In the genomic region with DNA sequence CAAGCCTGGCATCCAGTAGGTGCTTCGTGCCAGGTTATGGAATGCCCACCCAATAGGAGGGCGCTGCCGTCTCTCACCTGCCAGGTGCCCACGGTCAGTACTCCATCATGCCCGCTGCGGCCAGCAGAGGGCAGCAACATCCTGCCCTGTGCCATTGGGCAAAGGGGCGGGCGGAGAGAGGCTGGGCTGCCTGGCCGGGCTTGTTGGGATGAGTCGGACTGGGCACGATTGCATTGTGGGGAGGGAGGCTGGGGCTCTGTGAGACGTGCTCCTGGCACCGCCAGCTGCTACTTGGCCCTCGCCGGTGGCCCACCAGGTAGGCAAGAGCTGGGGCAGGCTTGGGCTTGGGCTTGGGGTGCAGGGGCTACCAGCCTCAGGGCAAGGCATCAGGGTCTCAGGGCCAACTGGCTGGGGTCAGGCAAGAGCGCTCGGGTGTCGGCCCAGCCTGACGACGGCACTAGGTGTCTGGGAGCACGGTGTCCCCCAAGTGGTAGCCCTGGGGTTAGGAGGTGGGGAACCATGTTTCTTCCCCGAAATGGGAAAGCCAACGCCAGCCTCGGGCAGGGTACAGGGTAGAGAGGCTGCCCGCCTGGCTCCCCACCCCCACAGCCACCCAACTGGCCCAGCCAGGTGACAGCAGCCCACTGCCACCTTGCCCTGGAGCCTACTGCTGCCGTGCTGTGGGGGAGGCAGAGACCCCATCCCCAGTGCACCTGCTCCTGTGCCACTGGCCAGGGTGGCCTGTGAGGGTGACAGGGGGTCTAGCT, we compare ENCODE assay signal across 8 cellular contexts.
DNase-seq lines count a peak whose midpoint lies in the region; ATAC-seq lines count a peak whose summit lies in the region.

A gene (plus strand): TSS at position 261 of the 767 bp plus-strand sequence. CDS start 1,287 bp downstream, outside the sequence.

- peaks cover 10% of the 10 kb centered on the region for H3K4me1 Mint-ChIP-seq in memory B cell

- DNase-seq in DMS53 treated with DMSO at 0.1 percent for 48 hours (lab: John Stamatoyannopoulos, UW; ENCODE audit: unreplicated experiment) (peak; percentile 63), NCI-H69 (lab: John Stamatoyannopoulos, UW) (peak; percentile 83), memory B cell (ENCODE audit: low spot score in 2 of 2) (peak; percentile 62 to 77)
- peak; percentile 92 for DNase-seq in activated CD8-positive, alpha-beta memory T cell treated with anti-CD3 and anti-CD28 coated beads for 24 hours
- DNase-seq in effector CD8-positive, alpha-beta T cell (lab: John Stamatoyannopoulos, UW) = peak; percentile 68
- peak; percentile 53 for DNase-seq in stimulated activated CD8-positive, alpha-beta memory T cell treated with anti-CD3 and anti-CD28 coated beads, Interleukin-12 subunit alpha, Interleukin-12 subunit beta, amount 100 ng/mL, for 4 hours (ENCODE audit: low read depth)

- ATAC-seq in HG02885 (IDR thresholded peaks at IDR 0.05; ENCODE audit: poor library complexity, unreplicated experiment) (peak; percentile 66), memory B cell (ENCODE audit: low read depth) (peak; percentile 90), GM21528 (IDR thresholded peaks at IDR 0.05; ENCODE audit: low FRiP score, unreplicated experiment) (no peak)

- H3K27me3 Mint-ChIP-seq in memory B cell = no peaks in the 10 kb centered on the region

- no peak within 1 kb of the TSS for H3K4me3 Mint-ChIP-seq in memory B cell

- H3K9me3 Mint-ChIP-seq in memory B cell = no peaks in the 10 kb centered on the region

- H3K27ac Mint-ChIP-seq in memory B cell = no peak within 1 kb of the TSS

- no peaks in the 10 kb centered on the region for H3K36me3 Mint-ChIP-seq in memory B cell
